ENCODE assay signal across 8 cellular contexts in the genomic region with DNA sequence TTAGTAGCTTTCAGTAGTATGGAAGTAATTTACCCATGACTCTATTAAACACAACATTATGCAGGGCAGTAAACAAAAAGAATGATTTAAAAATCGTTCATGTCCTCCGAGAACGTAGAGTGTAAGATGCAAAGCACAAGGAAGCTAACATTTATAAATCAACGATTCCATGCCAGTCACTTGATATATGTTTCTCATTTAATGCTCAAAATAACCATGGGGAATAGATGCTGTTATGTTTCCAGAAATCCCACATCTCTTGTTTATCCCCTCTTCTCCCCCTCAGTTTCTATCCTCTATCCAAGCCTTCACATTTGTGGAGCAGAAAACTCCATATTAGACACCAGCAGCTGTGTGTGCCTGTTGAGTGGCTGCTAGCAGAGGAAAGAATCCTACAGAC.
"Had no signal": no experiment of that assay in that cellular context is flagged by ENCODE, and none has a peak within 500 bp of the region (broad histone marks: within the 10 kb centered on the region; RNA-seq: fewer than 3 reads in every experiment).

No MANE protein-coding gene starts in this region.

- H3K27ac ChIP-seq: HL-60, KMS-11 had no signal

- H3K27me3 Mint-ChIP-seq: IgD-negative memory B cell had no signal

- DNase-seq: IMR-90, KBM-7, KG1 had no signal

- H3K4me2 ChIP-seq: KMS-11 had no signal

- H3K36me3 Mint-ChIP-seq: IgD-negative memory B cell had no signal

- H3K9me3 Mint-ChIP-seq: IgD-negative memory B cell had no signal

- FAIRE-seq: HepG2, HTR-8/SVneo had no signal

- H3K4me3 Mint-ChIP-seq: IgD-negative memory B cell had no signal

- H3K4me1 Mint-ChIP-seq: IgD-negative memory B cell had no signal

- ATAC-seq: HepG2 had no signal

- H3K9ac ChIP-seq: KMS-11 had no signal

- H3K27ac Mint-ChIP-seq: IgD-negative memory B cell had no signal
